In the genomic region with DNA sequence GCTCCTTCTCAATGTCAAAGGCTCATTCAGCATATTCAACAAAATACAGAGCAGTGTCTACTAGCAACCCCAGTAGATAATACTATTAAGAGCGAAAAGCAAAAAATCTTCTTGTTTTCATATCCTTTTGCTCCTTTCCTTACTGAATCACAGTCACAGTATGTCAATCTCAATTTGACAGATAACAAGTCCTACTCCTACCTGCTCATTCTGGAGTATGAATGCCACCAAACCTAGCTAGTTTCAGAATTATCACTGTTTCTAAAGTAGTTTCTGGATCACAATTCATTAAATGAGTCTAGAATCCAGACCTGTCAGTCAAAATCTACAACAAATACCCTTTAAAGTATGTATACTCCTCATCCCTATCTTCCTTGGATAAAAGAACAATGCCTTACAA, we compare ENCODE assay signal across 17 cellular contexts. TPM values are rescaled to one million over a fixed set of nuclear protein-coding genes. Genes with fewer than 3 reads are reported as not detected.
DNase-seq lines count a peak whose midpoint lies in the region; ATAC-seq, FAIRE-seq and TF ChIP-seq lines count a peak whose summit lies in the region.
"Had no signal": no experiment of that assay in that cellular context is flagged by ENCODE, and none has a peak within 500 bp of the region (broad histone marks: within the 10 kb centered on the region; RNA-seq: fewer than 3 reads in every experiment).

No MANE protein-coding gene starts in this region.

- TSS peak; percentile 10 for BruUV-seq in GM12878 (replicated peaks; lab: Mats Ljungman, UMichigan)

- no peak for TF ChIP-seq RAD21 in GM12878 (IDR thresholded peaks at IDR 0.05; ENCODE audit: insufficient read depth, low read depth, low read length)

- POLR2A ChIA-PET in GM12878 (lab: Charles Lee), result interaction anchor here (0.6 kb wide), 1 partner anchor 421 kb away, joined by 4 read pairs; no protein-coding TSS in a partner anchor

- peak overlapping the region; percentile 38 for H3K27ac Mint-ChIP-seq in activated T-cell treated with anti-CD3 and anti-CD28 coated beads, Interleukin-2, amount 50 U/mL, for 72 hours
- H3K27ac Mint-ChIP-seq in endothelial cell (ENCODE audit: unreplicated experiment), result no peak overlapping the region
- H3K27ac Mint-ChIP-seq: HFFc6 had no signal

- SMC1A ChIA-PET in GM12878 (lab: Charles Lee; ENCODE audit: uncharacterized antibody, unreplicated experiment), result no interaction called here

- intact Hi-C loops in GM12878 (cut with micrococcal nuclease; ENCODE audit: unreplicated experiment), result no loop called here

- H3K27me3 ChIP-seq in GM12878 (replicated peaks in 1 of 2; ENCODE audit: control insufficient read depth in 2 of 2, insufficient read depth in 2 of 2, low read length in 1 of 2), result no peaks in the 10 kb centered on the region
- H3K27me3 ChIP-seq in upper lobe of left lung, result no peaks in the 10 kb centered on the region
- H3K27me3 ChIP-seq: BE2C had no signal

- ATAC-seq in activated T-cell treated with anti-CD3 and anti-CD28 coated beads, Interleukin-2, amount 50 U/mL, for 72 hours (replicated peaks in 1 of 2), result peak; percentile 33 to 55
- ATAC-seq in GM12878, result no peak
- no peak for ATAC-seq in upper lobe of left lung (ENCODE audit: low FRiP score in 2 of 2)
- no peak for ATAC-seq in GM18505 (IDR thresholded peaks at IDR 0.05; ENCODE audit: unreplicated experiment)
- ATAC-seq: HepG2 had no signal

- H4K20me1 ChIP-seq in GM12878 (ENCODE audit: control insufficient read depth, insufficient read depth), result no peaks in the 10 kb centered on the region

- no peak overlapping the region for H3K4me2 ChIP-seq in GM12878 (ENCODE audit: control insufficient read depth, insufficient read depth)

- H3K9ac ChIP-seq in GM12878 (ENCODE audit: control insufficient read depth, insufficient read depth, low read length), result no peak overlapping the region

- in situ Hi-C loops in GM12878 (cut with MboI), result no loop called here

- H3K27ac ChIP-seq in GM12878 (ENCODE audit: control insufficient read depth, insufficient read depth) (no peak overlapping the region), upper lobe of left lung (no peak overlapping the region)

- no peaks in the 10 kb centered on the region for H3K9me3 ChIP-seq in GM12878 (replicated peaks; ENCODE audit: control insufficient read depth, insufficient read depth, low read length)
- H3K9me3 ChIP-seq in upper lobe of left lung, result no peaks in the 10 kb centered on the region
- H3K9me3 ChIP-seq: BE2C, Caco-2 had no signal

- H3K4me3 ChIP-seq in GM12878 (no peak overlapping the region), upper lobe of left lung (no peak overlapping the region)

- TF ChIP-seq EP300 in GM12878 (IDR thresholded peaks at IDR 0.05; ENCODE audit: borderline replicate concordance in 1 of 2, control insufficient read depth in 1 of 2, low read depth in 2 of 2, low read length in 2 of 2) (no peak), upper lobe of left lung (IDR thresholded peaks at IDR 0.05) (no peak)

- H3K4me1 Mint-ChIP-seq in activated T-cell treated with anti-CD3 and anti-CD28 coated beads, Interleukin-2, amount 50 U/mL, for 72 hours (ENCODE audit: low read depth), result peaks cover 36% of the 10 kb centered on the region
- H3K4me1 Mint-ChIP-seq in endothelial cell (ENCODE audit: unreplicated experiment), result no peaks in the 10 kb centered on the region
- H3K4me1 Mint-ChIP-seq: CD14-positive monocyte had no signal

- RAD21 ChIA-PET in GM12878 (lab: Charles Lee; ENCODE audit: unreplicated experiment), result no interaction called here

- DNase-seq in activated T-cell treated with anti-CD3 and anti-CD28 coated beads, Interleukin-2, amount 50 U/mL, for 72 hours, result no peak
- DNase-seq in activated T-cell treated with anti-CD3 and anti-CD28 coated beads, Interleukin-2, amount 50 U/mL, for 48 hours, result no peak
- DNase-seq in GM12891 (ENCODE audit: insufficient read length, low spot score) (no peak), GM12878 (ENCODE audit: low read depth, low spot score) (no peak), upper lobe of left lung (no peak), endothelial cell (ENCODE audit: low spot score) (no peak)
- DNase-seq: BE2C; Caco-2; CD8-positive, alpha-beta memory T cell; DND-41; GDM1; HFFc6 had no signal

- FAIRE-seq in GM12891 (lab: Jason Lieb, UNC) (peak; percentile 31), GM12878 (lab: Jason Lieb, UNC) (no peak)
- FAIRE-seq: A204.1, HepG2, HTR-8/SVneo had no signal

- peaks cover 6 to 42% of the 10 kb centered on the region in 2 experiments for H3K36me3 ChIP-seq in GM12878 (ENCODE audit: control insufficient read depth in 2 of 2, insufficient read depth in 2 of 2, low read length in 1 of 2)
- peaks cover 19 to 89% (median 54%) of the 10 kb centered on the region in 4 donors for H3K36me3 ChIP-seq in upper lobe of left lung

- H3K4me1 ChIP-seq in GM12878 (ENCODE audit: control insufficient read depth, insufficient read depth, low read length) (no peaks in the 10 kb centered on the region), upper lobe of left lung (peaks cover 0 to 5% (median 0%) of the 10 kb centered on the region in 4 donors)
- H3K4me1 ChIP-seq: BE2C, Caco-2 had no signal

- peaks cover 5% of the 10 kb centered on the region for H3K79me2 ChIP-seq in GM12878 (ENCODE audit: control insufficient read depth, insufficient read depth, low read length)

- no peaks in the 10 kb centered on the region for H3K9me3 Mint-ChIP-seq in activated T-cell treated with anti-CD3 and anti-CD28 coated beads, Interleukin-2, amount 50 U/mL, for 72 hours
- no peaks in the 10 kb centered on the region for H3K9me3 Mint-ChIP-seq in endothelial cell (ENCODE audit: unreplicated experiment)
- H3K9me3 Mint-ChIP-seq: CD8-positive, alpha-beta memory T cell; HFFc6 had no signal

- CTCF ChIA-PET in GM12878 (lab: Yijun Ruan, JAX), result interaction anchor here (1.0 kb wide), 1 partner anchor 16 kb away, joined by 6 read pairs; no protein-coding TSS in a partner anchor

- WGBS in GM12878 (ENCODE audit: insufficient coverage, insufficient replicate concordance, low lambda C conversion rate, missing lambda C conversion rate), result 94% methylated on average over 1 of the region's 1 CpG
- 100% methylated on average over 1 of the region's 1 CpG for WGBS in upper lobe of left lung, 2 donors

- no peak for TF ChIP-seq CTCF in GM12878 (IDR thresholded peaks at IDR 0.05 in 2 of 3, conservative IDR thresholded peaks at IDR 0.05 in 1 of 3; ENCODE audit: control insufficient read depth in 2 of 3, extremely low read depth in 1 of 3, insufficient read depth in 1 of 3, low read depth in 3 of 3, low read length in 3 of 3)
- no peak for TF ChIP-seq CTCF in upper lobe of left lung (IDR thresholded peaks at IDR 0.05)
- TF ChIP-seq CTCF in endothelial cell (IDR thresholded peaks at IDR 0.05; ENCODE audit: unreplicated experiment), result no peak

- H2AFZ ChIP-seq in GM12878 (ENCODE audit: control insufficient read depth, low read depth, low read length), result no peak overlapping the region

- H3K36me3 Mint-ChIP-seq in activated T-cell treated with anti-CD3 and anti-CD28 coated beads, Interleukin-2, amount 50 U/mL, for 72 hours (ENCODE audit: insufficient read depth in 2 of 2), result peaks cover 7 to 17% of the 10 kb centered on the region in 2 donors
- H3K36me3 Mint-ChIP-seq in endothelial cell (ENCODE audit: low read depth, unreplicated experiment), result peaks cover 18% of the 10 kb centered on the region

- no peak overlapping the region for H3K4me3 Mint-ChIP-seq in activated T-cell treated with anti-CD3 and anti-CD28 coated beads, Interleukin-2, amount 50 U/mL, for 72 hours
- H3K4me3 Mint-ChIP-seq in endothelial cell (ENCODE audit: unreplicated experiment), result no peak overlapping the region
- H3K4me3 Mint-ChIP-seq: CD14-positive monocyte; CD8-positive, alpha-beta memory T cell; HFFc6 had no signal

- TF ChIP-seq POLR2A in GM12891 (IDR thresholded peaks at IDR 0.05; ENCODE audit: low read depth, low read length) (no peak), GM12878 (IDR thresholded peaks at IDR 0.05; ENCODE audit: low read depth, low read length) (no peak), upper lobe of left lung (IDR thresholded peaks at IDR 0.05) (no peak), GM18505 (IDR thresholded peaks at IDR 0.05; ENCODE audit: borderline replicate concordance, extremely low read depth, insufficient read depth, insufficient read length) (no peak)

- H3K27me3 Mint-ChIP-seq in activated T-cell treated with anti-CD3 and anti-CD28 coated beads, Interleukin-2, amount 50 U/mL, for 72 hours (ENCODE audit: low read depth), result no peaks in the 10 kb centered on the region
- no peaks in the 10 kb centered on the region for H3K27me3 Mint-ChIP-seq in endothelial cell (ENCODE audit: unreplicated experiment)

RNA-seq across cellular contexts. Expression of gene MKRN2, which starts 51.5 kb away (rescaled TPM):
- total RNA-seq in activated T-cell treated with anti-CD3 and anti-CD28 coated beads, Interleukin-2, amount 50 U/mL, for 72 hours, result 10 to 100 TPM; 31.2 to 32.4 TPM
- polyA plus RNA-seq in GM12891 (2012; ENCODE audit: low read depth, missing spikeins), result 23.4 TPM
- 37.7 and 37.9 TPM in 2 replicates for total RNA-seq in GM12878 (2013; cell fraction: nucleolus; rRNA removed)
- 32.5 and 39.1 TPM in 2 replicates for total RNA-seq in GM12878 (2014; rRNA removed)
- 29.4 and 30.6 TPM in 2 replicates for total RNA-seq in GM12878 (2014; rRNA removed; fragmentation: Illumina TruSeq; extraction: Trizol)
- 36.2 and 36.5 TPM in 2 replicates for total RNA-seq in GM12878 (2021)
- polyA plus RNA-seq in GM12878 (2011; ENCODE audit: low read depth), result 24.3 TPM
- polyA plus RNA-seq in GM12878 (2011; rRNA removed), result 40.6 and 41.2 TPM in 2 replicates
- 43.4 and 44.3 TPM in 2 replicates for polyA plus RNA-seq in GM12878 (2011; cell fraction: cytosol; rRNA removed)
- polyA plus RNA-seq in GM12878 (2011; cell fraction: nucleus; rRNA removed), result 29.1 and 37.5 TPM in 2 replicates
- 30.5 and 35.4 TPM in 2 replicates for polyA plus RNA-seq in GM12878 (2012)
- 31.6 and 32.0 TPM in 2 replicates for polyA plus RNA-seq in GM12878 (2014; fragmentation: Illumina TruSeq; extraction: Trizol)
- 10 to 100 TPM; 15.4 to 21.8 TPM for polyA plus RNA-seq in GM12878 (2014; fragmentation: Nextera tagmentation; extraction: Ambion mirVana)
- 27.9 and 36.3 TPM in 2 replicates for polyA plus RNA-seq in GM12878 (2014; rRNA removed)
- 10 to 100 TPM; 38.9 to 40.7 TPM for polyA plus RNA-seq in GM12878 (2016; fragmentation: Nextera tagmentation; extraction: Ambion mirVana)
- 45.4 and 55.8 TPM in 2 replicates for polyA minus RNA-seq in GM12878 (2011; rRNA and poly(A)+ RNA removed)
- 12.8 and 13.8 TPM in 2 replicates for polyA minus RNA-seq in GM12878 (2011; cell fraction: cytosol; rRNA and poly(A)+ RNA removed)
- 10.4 and 14.9 TPM in 2 replicates for polyA minus RNA-seq in GM12878 (2011; cell fraction: nucleus; rRNA and poly(A)+ RNA removed)
- total RNA-seq in upper lobe of left lung, result 10 to 100 TPM; 15.7 to 33.3 (median 23.4) TPM
- total RNA-seq in endothelial cell (ENCODE audit: unreplicated experiment), result 22.0 TPM

RNA-seq across cellular contexts. Expression of gene RAF1, which starts 55.5 kb away (rescaled TPM):
- 10 to 100 TPM; 74.5 to 76.3 TPM for total RNA-seq in activated T-cell treated with anti-CD3 and anti-CD28 coated beads, Interleukin-2, amount 50 U/mL, for 72 hours
- polyA plus RNA-seq in GM12891 (2012; ENCODE audit: low read depth, missing spikeins), result 54.8 TPM
- 213 and 218 TPM in 2 replicates for total RNA-seq in GM12878 (2013; cell fraction: nucleolus; rRNA removed)
- total RNA-seq in GM12878 (2014; rRNA removed) (109 and 120 TPM in 2 replicates), GM12878 (2014; rRNA removed; fragmentation: Illumina TruSeq; extraction: Trizol) (77.2 and 81.3 TPM in 2 replicates), GM12878 (2021) (64.9 and 74.4 TPM in 2 replicates), upper lobe of left lung (100 to 1,000 TPM in 4 of 6 donors, 10 to 100 TPM in 2; 78.7 to 195 (median 110) TPM), endothelial cell (ENCODE audit: unreplicated experiment) (96.8 TPM)
- 60.3 TPM for polyA plus RNA-seq in GM12878 (2011; ENCODE audit: low read depth)
- polyA plus RNA-seq in GM12878 (2011; rRNA removed) (130 and 151 TPM in 2 replicates), GM12878 (2014; fragmentation: Illumina TruSeq; extraction: Trizol) (89.6 and 90.2 TPM in 2 replicates), GM12878 (2014; fragmentation: Nextera tagmentation; extraction: Ambion mirVana) (10 to 100 TPM; 20.4 to 27.9 TPM), GM12878 (2014; rRNA removed) (79.1 and 85.2 TPM in 2 replicates), GM12878 (2016; fragmentation: Nextera tagmentation; extraction: Ambion mirVana) (10 to 100 TPM; 72.4 to 73.8 TPM)
- 114 and 121 TPM in 2 replicates for polyA plus RNA-seq in GM12878 (2011; cell fraction: cytosol; rRNA removed)
- polyA plus RNA-seq in GM12878 (2011; cell fraction: nucleus; rRNA removed), result 170 and 171 TPM in 2 replicates
- 67.1 and 78.9 TPM in 2 replicates for polyA plus RNA-seq in GM12878 (2012)
- polyA minus RNA-seq in GM12878 (2011; rRNA and poly(A)+ RNA removed), result 245 and 259 TPM in 2 replicates
- polyA minus RNA-seq in GM12878 (2011; cell fraction: cytosol; rRNA and poly(A)+ RNA removed), result 63.6 and 64.3 TPM in 2 replicates
- 144 and 145 TPM in 2 replicates for polyA minus RNA-seq in GM12878 (2011; cell fraction: nucleus; rRNA and poly(A)+ RNA removed)

Comparison
In these comparisons a context has a peak if more than half of its experiments do, and no peak if none do; other contexts are left out.
1. ATAC-seq: peak in activated T-cell treated with anti-CD3 and anti-CD28 coated beads, Interleukin-2, amount 50 U/mL, for 72 hours (2 of 2); none in GM12878 (single experiment), upper lobe of left lung (0 of 2) and GM18505 (single experiment).